ENCODE assay signal across 13 cellular contexts in genomic region chrX:129798888-129799287, GRCh38. TPM values are rescaled to one million over a fixed set of nuclear protein-coding genes. Genes with fewer than 3 reads are reported as not detected.
DNase-seq lines count a peak whose midpoint lies in the region; ATAC-seq and TF ChIP-seq lines count a peak whose summit lies in the region.
"Had no signal": no experiment of that assay in that cellular context is flagged by ENCODE, and none has a peak within 500 bp of the region (broad histone marks: within the 10 kb centered on the region; RNA-seq: fewer than 3 reads in every experiment).

No MANE protein-coding gene starts in this region.

- no peaks in the 10 kb centered on the region for H3K4me1 Mint-ChIP-seq in memory B cell

- TF ChIP-seq CTCF in foreskin keratinocyte (conservative IDR thresholded peaks at IDR 0.05) (no peak), WERI-Rb-1 (IDR thresholded peaks at IDR 0.05; ENCODE audit: low read depth, low read length) (no peak)

- H3K27me3 ChIP-seq in foreskin keratinocyte (no peaks in the 10 kb centered on the region), WERI-Rb-1 (ENCODE audit: insufficient read depth, low read depth, severe bottlenecking) (peaks cover 3% of the 10 kb centered on the region)
- H3K27me3 ChIP-seq: gastrocnemius medialis, spleen had no signal

- H3K9me3 ChIP-seq in WERI-Rb-1 (ENCODE audit: severe bottlenecking), result no peaks in the 10 kb centered on the region
- H3K9me3 ChIP-seq: gastrocnemius medialis, spleen had no signal

- DNase-seq in stimulated activated naive CD4-positive, alpha-beta T cell treated with Interleukin-2 at 50 U/mL for 16 hours (lab: John Stamatoyannopoulos, UW), result peak; percentile 30
- DNase-seq in stimulated activated naive CD4-positive, alpha-beta T cell (lab: John Stamatoyannopoulos, UW), result no peak
- DNase-seq in activated T-cell treated with anti-CD3 and anti-CD28 coated beads, Interleukin-2, amount 50 U/mL, for 48 hours, result peak; percentile 62 to 66
- DNase-seq in memory B cell (ENCODE audit: low spot score in 2 of 2) (no peak), foreskin keratinocyte (no peak), C1 segment of cervical spinal cord (lab: John Stamatoyannopoulos, UW) (no peak), NCI-H187 (lab: John Stamatoyannopoulos, UW) (no peak), WERI-Rb-1 (no peak)
- DNase-seq: DMS79, gastrocnemius medialis, NCI-H1092, spleen had no signal

- no peaks in the 10 kb centered on the region for H3K36me3 ChIP-seq in WERI-Rb-1
- H3K36me3 ChIP-seq: gastrocnemius medialis had no signal

- ATAC-seq in memory B cell (ENCODE audit: low read depth) (no peak), foreskin keratinocyte (no peak)
- ATAC-seq: gastrocnemius medialis had no signal

- H3K9me3 Mint-ChIP-seq in memory B cell, result no peaks in the 10 kb centered on the region

- H3K4me3 Mint-ChIP-seq in memory B cell, result no peak overlapping the region

- H3K4me1 ChIP-seq in foreskin keratinocyte, result no peaks in the 10 kb centered on the region
- H3K4me1 ChIP-seq: gastrocnemius medialis, parathyroid adenoma, spleen had no signal

- H3K4me3 ChIP-seq in WERI-Rb-1 (ENCODE audit: low read depth, low read length), result no peak overlapping the region
- H3K4me3 ChIP-seq: gastrocnemius medialis, spleen had no signal

- H3K27ac Mint-ChIP-seq in memory B cell, result peak overlapping the region; percentile 62

- peaks cover 3% of the 10 kb centered on the region for H3K36me3 Mint-ChIP-seq in memory B cell

- H3K27ac ChIP-seq in foreskin keratinocyte (no peak overlapping the region), WERI-Rb-1 (no peak overlapping the region)
- H3K27ac ChIP-seq: gastrocnemius medialis, parathyroid adenoma had no signal

- no peaks in the 10 kb centered on the region for H3K27me3 Mint-ChIP-seq in memory B cell

RNA-seq across cellular contexts. Expression of gene SASH3, which starts 19.1 kb away (rescaled TPM):
- total RNA-seq in foreskin keratinocyte, result not detected in 2 replicates
- polyA plus RNA-seq in foreskin keratinocyte, result not detected in 2 replicates

RNA-seq across cellular contexts. Expression of gene ZDHHC9, which starts 44.8 kb away (rescaled TPM):
- 18.9 and 23.0 TPM in 2 replicates for total RNA-seq in foreskin keratinocyte
- polyA plus RNA-seq in foreskin keratinocyte, result 15.7 and 17.7 TPM in 2 replicates

Comparison
In these comparisons a context has a peak if more than half of its experiments do, and no peak if none do; other contexts are left out.
1. DNase-seq: peak in stimulated activated naive CD4-positive, alpha-beta T cell treated with Interleukin-2 at 50 U/mL for 16 hours (single experiment) and activated T-cell treated with anti-CD3 and anti-CD28 coated beads, Interleukin-2, amount 50 U/mL, for 48 hours (2 of 2); none in stimulated activated naive CD4-positive, alpha-beta T cell (0 of 6), memory B cell (0 of 2), foreskin keratinocyte (0 of 2), C1 segment of cervical spinal cord (0 of 14), NCI-H187 (0 of 2) and WERI-Rb-1 (single experiment).